ENCODE assay signal across 23 cellular contexts in the genomic region with DNA sequence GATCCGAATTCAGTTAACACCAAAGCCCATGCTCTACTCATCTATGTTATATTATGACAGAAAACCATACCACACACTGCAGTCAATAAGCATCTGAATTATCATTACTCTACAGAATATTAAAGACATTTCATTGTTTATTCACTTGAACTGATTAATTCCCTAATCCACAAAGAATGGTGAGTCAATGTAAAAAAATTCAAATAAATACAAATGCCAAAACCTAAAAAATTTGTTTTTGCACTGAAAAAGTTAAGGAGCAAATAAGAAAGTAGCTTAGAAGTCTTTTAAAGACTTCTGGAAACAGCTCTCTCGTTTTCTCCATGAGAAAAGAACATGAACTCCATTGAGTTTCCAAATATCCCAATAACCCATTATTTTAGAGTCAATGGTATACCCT. TPM values are rescaled to one million over a fixed set of nuclear protein-coding genes. Genes with fewer than 3 reads are reported as not detected.
"Had no signal": no experiment of that assay in that cellular context is flagged by ENCODE, and none has a peak within 500 bp of the region (broad histone marks: within the 10 kb centered on the region; RNA-seq: fewer than 3 reads in every experiment).

No MANE protein-coding gene starts in this region.

- ATAC-seq: activated naive CD4-positive, alpha-beta T cell treated with anti-CD3 and anti-CD28 coated beads, Interleukin-2, amount 50 U/mL, for 72 hours; activated T-cell treated with anti-CD3 and anti-CD28 coated beads, Interleukin-2, amount 50 U/mL, for 4 hours; body of pancreas; left lobe of liver; mucosa of descending colon; naive thymus-derived CD4-positive, alpha-beta T cell; stimulated activated memory B cell treated with anti-CD40 and anti-IgM and Interleukin-4, amounts not matched to agents 10 μg/mL and 1 μg/mL and 100 μg/mL, for 72 hours had no signal

- H3K27me3 ChIP-seq: body of pancreas, colonic mucosa, esophagus muscularis mucosa, sigmoid colon, tibial artery, vagina had no signal

- DNase-seq: activated CD4-positive, alpha-beta memory T cell treated with anti-CD3 and anti-CD28 coated beads, Interleukin-2, amount 10 ng/mL, durations not matched to agents 7 days and 5 days; activated CD4-positive, alpha-beta T cell treated with anti-CD3 and anti-CD28 coated beads for 1 hour; activated effector memory CD4-positive, alpha-beta T cell treated with Interleukin-2 at 50 U/mL for 16 hours; activated T-cell treated with anti-CD3 and anti-CD28 coated beads, Interleukin-2, amount 50 U/mL, for 4 hours; amniotic stem cell; body of pancreas; central memory CD4-positive, alpha-beta T cell; colonic mucosa; head of caudate nucleus; mammary epithelial cell; mucosa of descending colon; naive thymus-derived CD4-positive, alpha-beta T cell; sigmoid colon; T-helper 1 cell; T1000; tibial artery had no signal

- H3K9me3 ChIP-seq: colonic mucosa, esophagus muscularis mucosa, mucosa of descending colon, sigmoid colon, tibial artery, vagina had no signal

- H3K27ac ChIP-seq: body of pancreas, colonic mucosa, parathyroid adenoma, vagina had no signal

- H3K9ac ChIP-seq: parathyroid adenoma had no signal

- FAIRE-seq: frontal cortex had no signal

- H3K4me1 ChIP-seq: colonic mucosa had no signal

- H3K36me3 ChIP-seq: colonic mucosa, tibial artery, vagina had no signal

- H3K4me3 ChIP-seq: body of pancreas, colonic mucosa, esophagus muscularis mucosa, mucosa of descending colon, sigmoid colon, tibial artery, vagina had no signal

RNA-seq across cellular contexts. Expression of gene NID2, which starts 13.6 kb away (rescaled TPM):
- total RNA-seq: activated naive CD4-positive, alpha-beta T cell treated with anti-CD3 and anti-CD28 coated beads, Interleukin-2, amount 50 U/mL, for 72 hours had no signal
